ENCODE assay signal across 20 cellular contexts in genomic region chr6:19037607-19038006, GRCh38.
"Had no signal": no experiment of that assay in that cellular context is flagged by ENCODE, and none has a peak within 500 bp of the region (broad histone marks: within the 10 kb centered on the region; RNA-seq: fewer than 3 reads in every experiment).

No MANE protein-coding gene starts in this region.

- H3K4me3 ChIP-seq: PC-9, Peyer's patch, SJCRH30 had no signal

- H3K4me1 ChIP-seq: SJCRH30 had no signal

- H3K36me3 ChIP-seq: Peyer's patch, SJCRH30 had no signal

- H3K27me3 ChIP-seq: Peyer's patch, SJCRH30 had no signal

- H3K4me2 ChIP-seq: PC-9 had no signal

- H3K9me3 ChIP-seq: Peyer's patch, SJCRH30 had no signal

- ATAC-seq: Right ventricle myocardium inferior had no signal

- H2AFZ ChIP-seq: PC-9 had no signal

- DNase-seq: KBM-7; MV-4-11; NCI-H1048; NCI-H1105; NCI-H1417; NCI-H1436 treated with DMSO at 0.1 percent for 48 hours; NCI-H1694; NCI-H187 treated with DMSO at 0.1 percent for 48 hours; NCI-H2029 treated with DMSO at 0.1 percent for 48 hours; NCI-H2171 treated with DMSO at 0.1 percent for 48 hours; NCI-H2227 treated with DMSO at 0.1 percent for 48 hours; NCI-H524; NCI-H526 treated with DMSO at 0.1 percent for 48 hours; NCI-H774; NK-92 treated with Interleukin-12 subunit alpha and Interleukin-12 subunit beta, amount 100 ng/mL, for 24 hours; PC-9; Peyer's patch; SHP77 treated with DMSO at 0.1 percent for 48 hours; SJCRH30 had no signal

- H3K27ac ChIP-seq: PC-9, Peyer's patch, SJCRH30 had no signal
